In genomic region chr6:3798211-3798909, GRCh38 we compare ENCODE assay signal across 11 cellular contexts. TPM values are rescaled to one million over a fixed set of nuclear protein-coding genes. Genes with fewer than 3 reads are reported as not detected.
DNase-seq lines count a peak whose midpoint lies in the region; ATAC-seq and TF ChIP-seq lines count a peak whose summit lies in the region.
"Had no signal": no experiment of that assay in that cellular context is flagged by ENCODE, and none has a peak within 500 bp of the region (broad histone marks: within the 10 kb centered on the region; RNA-seq: fewer than 3 reads in every experiment).

No MANE protein-coding gene starts in this region.

- POLR2A ChIA-PET in HCT116 (lab: Charles Lee), result no interaction called here
- POLR2A ChIA-PET in naive thymus-derived CD8-positive, alpha-beta T cell (lab: Charles Lee), result no interaction called here
- POLR2A ChIA-PET in T-cell (lab: Charles Lee), result no interaction called here

- 96% methylated on average over 8 of the region's 8 CpGs for WGBS in smooth muscle cell (ENCODE audit: low lambda C conversion rate)

- H3K36me3 ChIP-seq in HCT116 (ENCODE audit: control insufficient read depth in 1 of 2, insufficient read depth in 2 of 2, low read length in 2 of 2), result no peaks in the 10 kb centered on the region
- no peaks in the 10 kb centered on the region for H3K36me3 ChIP-seq in fibroblast of lung (ENCODE audit: control insufficient read depth, insufficient read depth, low read length)
- no peaks in the 10 kb centered on the region for H3K36me3 ChIP-seq in smooth muscle cell (ENCODE audit: low read depth)

- H3K4me3 ChIP-seq in HCT116 (replicated peaks in 1 of 2; ENCODE audit: low read depth in 1 of 2, low read length in 2 of 2) (no peak overlapping the region), fibroblast of lung (replicated peaks in 1 of 4; ENCODE audit: control extremely low read depth in 1 of 4, insufficient read depth in 1 of 4, low read depth in 3 of 4, low read length in 4 of 4) (no peak overlapping the region), smooth muscle cell (no peak overlapping the region)

- no peaks in the 10 kb centered on the region for H3K9me2 ChIP-seq in HCT116 (ENCODE audit: insufficient read depth)

- H2AFZ ChIP-seq in HCT116 (ENCODE audit: low read depth, low read length, poor library complexity, severe bottlenecking) (peak overlapping the region; percentile 99), fibroblast of lung (ENCODE audit: low read length) (no peak overlapping the region), smooth muscle cell (ENCODE audit: low read depth) (peak overlapping the region; percentile 0)

- H3K36me3 Mint-ChIP-seq in activated naive CD8-positive, alpha-beta T cell treated with anti-CD3 and anti-CD28 coated beads for 36 hours, result no peaks in the 10 kb centered on the region
- no peaks in the 10 kb centered on the region for H3K36me3 Mint-ChIP-seq in naive thymus-derived CD8-positive, alpha-beta T cell
- H3K36me3 Mint-ChIP-seq in T-cell, result no peaks in the 10 kb centered on the region

- H3F3A ChIP-seq in smooth muscle cell (ENCODE audit: low read depth), result no peaks in the 10 kb centered on the region

- peaks cover 4% of the 10 kb centered on the region for H3K27me3 Mint-ChIP-seq in activated naive CD8-positive, alpha-beta T cell treated with anti-CD3 and anti-CD28 coated beads for 36 hours
- peaks cover 0 to 9% (median 2%) of the 10 kb centered on the region in 5 donors for H3K27me3 Mint-ChIP-seq in naive thymus-derived CD8-positive, alpha-beta T cell
- peaks cover 6 to 9% of the 10 kb centered on the region in 2 donors for H3K27me3 Mint-ChIP-seq in T-cell

- no peaks in the 10 kb centered on the region for H3K9me3 Mint-ChIP-seq in activated naive CD8-positive, alpha-beta T cell treated with anti-CD3 and anti-CD28 coated beads for 36 hours
- no peaks in the 10 kb centered on the region for H3K9me3 Mint-ChIP-seq in naive thymus-derived CD8-positive, alpha-beta T cell
- H3K9me3 Mint-ChIP-seq in T-cell, result no peaks in the 10 kb centered on the region
- H3K9me3 Mint-ChIP-seq: activated T-cell treated with anti-CD3 and anti-CD28 coated beads, Interleukin-2, amount 50 U/mL, for 24 hours had no signal

- no peak for TF ChIP-seq POLR2A in HCT116 (IDR thresholded peaks at IDR 0.05; ENCODE audit: borderline replicate concordance, extremely low read depth, insufficient read depth, insufficient read length)

- H3K79me2 ChIP-seq in HCT116 (ENCODE audit: insufficient read depth, low read length), result no peaks in the 10 kb centered on the region
- no peaks in the 10 kb centered on the region for H3K79me2 ChIP-seq in fibroblast of lung (ENCODE audit: control insufficient read depth, insufficient read depth, low read length)
- H3K79me2 ChIP-seq in smooth muscle cell (ENCODE audit: low read depth), result no peaks in the 10 kb centered on the region

- no TSS peak for BruUV-seq in HCT116 (replicated peaks; lab: Mats Ljungman, UMichigan)

- no peak for TF ChIP-seq CTCF in HCT116 (IDR thresholded peaks at IDR 0.05 in 2 of 3, conservative IDR thresholded peaks at IDR 0.05 in 1 of 3; ENCODE audit: borderline replicate concordance in 1 of 3, insufficient read depth in 1 of 3, low read depth in 2 of 3, low read length in 2 of 3)
- TF ChIP-seq CTCF in fibroblast of lung (conservative IDR thresholded peaks at IDR 0.05 in 1 of 2, IDR thresholded peaks at IDR 0.05 in 1 of 2; ENCODE audit: low read depth in 1 of 2, low read length in 2 of 2), result no peak
- TF ChIP-seq CTCF in smooth muscle cell (IDR thresholded peaks at IDR 0.05; ENCODE audit: borderline replicate concordance, insufficient read depth, poor library complexity, severe bottlenecking), result no peak

- intact Hi-C loops in HCT116 (cut with micrococcal nuclease), result no loop called here

- DNase-seq in HCT116 (ENCODE audit: low read depth, low spot score) (no peak), NCI-H748 (lab: John Stamatoyannopoulos, UW; ENCODE audit: unreplicated experiment) (peak; percentile 88), fibroblast of lung (ENCODE audit: low read depth in 2 of 2) (peak in 1 of 2 donors; percentile 56), smooth muscle cell (lab: John Stamatoyannopoulos, UW; ENCODE audit: unreplicated experiment) (no peak), NCI-H1436 (lab: John Stamatoyannopoulos, UW) (no peak), T-cell (no peak)
- DNase-seq in activated naive CD8-positive, alpha-beta T cell treated with anti-CD3 and anti-CD28 coated beads for 36 hours, result no peak
- DNase-seq in naive thymus-derived CD8-positive, alpha-beta T cell, result no peak
- DNase-seq: activated T-cell treated with anti-CD3 and anti-CD28 coated beads, Interleukin-2, amount 50 U/mL, for 24 hours; nucleus accumbens; T-helper 2 cell had no signal

- RAD21 ChIA-PET in HCT116 (lab: Charles Lee; ENCODE audit: low non-redundant PET in 1 of 2, low total read pairs in 2 of 2, uncharacterized antibody in 2 of 2, unreplicated experiment in 2 of 2), result no interaction called here

- H3K27ac Mint-ChIP-seq in activated naive CD8-positive, alpha-beta T cell treated with anti-CD3 and anti-CD28 coated beads for 36 hours, result no peak overlapping the region
- H3K27ac Mint-ChIP-seq in naive thymus-derived CD8-positive, alpha-beta T cell, result no peak overlapping the region
- no peak overlapping the region for H3K27ac Mint-ChIP-seq in T-cell
- H3K27ac Mint-ChIP-seq: activated T-cell treated with anti-CD3 and anti-CD28 coated beads, Interleukin-2, amount 50 U/mL, for 24 hours had no signal

- no peak overlapping the region for H3K4me3 Mint-ChIP-seq in activated naive CD8-positive, alpha-beta T cell treated with anti-CD3 and anti-CD28 coated beads for 36 hours
- H3K4me3 Mint-ChIP-seq in naive thymus-derived CD8-positive, alpha-beta T cell, result no peak overlapping the region
- no peak overlapping the region for H3K4me3 Mint-ChIP-seq in T-cell
- H3K4me3 Mint-ChIP-seq: activated T-cell treated with anti-CD3 and anti-CD28 coated beads, Interleukin-2, amount 50 U/mL, for 24 hours had no signal

- H3K9me3 ChIP-seq in HCT116 (ENCODE audit: control insufficient read depth in 1 of 2, insufficient read depth in 1 of 2, low read depth in 1 of 2, low read length in 2 of 2) (no peaks in the 10 kb centered on the region), fibroblast of lung (ENCODE audit: control insufficient read depth, insufficient read depth, low read depth, low read length) (no peaks in the 10 kb centered on the region), smooth muscle cell (replicated peaks; ENCODE audit: low read depth) (no peaks in the 10 kb centered on the region)

- CTCF ChIA-PET in HCT116 (lab: Charles Lee) (no interaction called here), T-cell (lab: Charles Lee) (no interaction called here)

- TF ChIP-seq RAD21 in HCT116 (IDR thresholded peaks at IDR 0.05; ENCODE audit: low read depth), result no peak

- H4K20me1 ChIP-seq in HCT116 (ENCODE audit: insufficient read depth) (no peaks in the 10 kb centered on the region), fibroblast of lung (ENCODE audit: control insufficient read depth, extremely low read depth, insufficient read depth, low read length) (no peaks in the 10 kb centered on the region), smooth muscle cell (ENCODE audit: low read depth) (no peaks in the 10 kb centered on the region)

- ATAC-seq in HCT116 (peak; percentile 25; the same call in 1 of the 2 replicates), T-cell (replicated peaks in 1 of 4) (no peak)
- no peak for ATAC-seq in naive thymus-derived CD8-positive, alpha-beta T cell

- H3K9ac ChIP-seq in HCT116 (ENCODE audit: low read length) (no peak overlapping the region), fibroblast of lung (ENCODE audit: insufficient read depth, low read length) (no peak overlapping the region), smooth muscle cell (ENCODE audit: low read depth) (no peak overlapping the region)

- H3K4me2 ChIP-seq in HCT116 (ENCODE audit: low read length) (peak overlapping the region; percentile 71; the same call in 1 of the 2 replicates), fibroblast of lung (ENCODE audit: extremely low read depth, insufficient read depth, low read length) (no peak overlapping the region), smooth muscle cell (no peak overlapping the region)

- H3K27me3 ChIP-seq in HCT116 (ENCODE audit: insufficient read depth, low read length), result no peaks in the 10 kb centered on the region
- H3K27me3 ChIP-seq in fibroblast of lung (ENCODE audit: control insufficient read depth, insufficient read depth, low read length), result no peaks in the 10 kb centered on the region
- H3K27me3 ChIP-seq in smooth muscle cell (ENCODE audit: low read depth), result no peaks in the 10 kb centered on the region

- H3K4me1 ChIP-seq in HCT116 (ENCODE audit: control insufficient read depth in 1 of 2, insufficient read depth in 2 of 2, low read length in 2 of 2) (peaks cover 11 to 32% of the 10 kb centered on the region in 2 experiments), fibroblast of lung (ENCODE audit: control insufficient read depth, extremely low read depth, insufficient read depth, low read length) (peaks cover 11% of the 10 kb centered on the region), smooth muscle cell (ENCODE audit: low read depth) (peaks cover 7% of the 10 kb centered on the region)

- no peaks in the 10 kb centered on the region for H3K4me1 Mint-ChIP-seq in activated naive CD8-positive, alpha-beta T cell treated with anti-CD3 and anti-CD28 coated beads for 36 hours
- peaks cover 0 to 2% (median 0%) of the 10 kb centered on the region in 4 donors for H3K4me1 Mint-ChIP-seq in naive thymus-derived CD8-positive, alpha-beta T cell
- no peaks in the 10 kb centered on the region for H3K4me1 Mint-ChIP-seq in T-cell

- no peak overlapping the region for H3K27ac ChIP-seq in HCT116 (ENCODE audit: low read depth, low read length)
- peak overlapping the region; percentile 72 for H3K27ac ChIP-seq in fibroblast of lung (ENCODE audit: insufficient read depth, low read length)
- H3K27ac ChIP-seq in smooth muscle cell (ENCODE audit: low read depth), result peak overlapping the region; percentile 50

RNA-seq across cellular contexts. Expression of gene PXDC1, which starts 46.8 kb away (rescaled TPM):
- 6.3 TPM for total RNA-seq in HCT116 (2021; ENCODE audit: unreplicated experiment)
- 7.5 and 8.1 TPM in 2 replicates for polyA plus RNA-seq in HCT116 (2012)
- total RNA-seq in fibroblast of lung, result 33.1 and 52.7 TPM in 2 replicates
- 18.9 and 30.3 TPM in 2 replicates for polyA plus RNA-seq in fibroblast of lung
- polyA plus RNA-seq in fibroblast of lung (2012), result 38.0 and 59.4 TPM in 2 replicates
- 20.0 and 28.7 TPM in 2 replicates for polyA minus RNA-seq in fibroblast of lung (ENCODE audit: low replicate concordance)
- total RNA-seq in smooth muscle cell, result 44.0 and 49.1 TPM in 2 replicates
- 72.7 and 78.6 TPM in 2 replicates for polyA plus RNA-seq in smooth muscle cell
- total RNA-seq in activated naive CD8-positive, alpha-beta T cell treated with anti-CD3 and anti-CD28 coated beads for 36 hours, result under 1 TPM in 1 of 2 experiments, not detected in 1; 0.18 TPM
- total RNA-seq in naive thymus-derived CD8-positive, alpha-beta T cell, result under 1 TPM; 0.16 to 0.18 TPM
- not detected for polyA plus RNA-seq in naive thymus-derived CD8-positive, alpha-beta T cell
- 1 to 10 TPM in 1 of 5 donors, under 1 TPM in 4; 0.30 to 1.2 (median 0.41) TPM for total RNA-seq in T-cell

RNA-seq across cellular contexts. Expression of gene FAM50B, which starts 50.8 kb away (rescaled TPM):
- total RNA-seq in HCT116 (2021; ENCODE audit: unreplicated experiment), result 0.86 TPM
- 0.21 and 0.34 TPM in 2 replicates for polyA plus RNA-seq in HCT116 (2012)
- total RNA-seq in fibroblast of lung, result 11.6 and 15.7 TPM in 2 replicates
- 4.2 and 5.6 TPM in 2 replicates for polyA plus RNA-seq in fibroblast of lung
- 6.2 and 9.4 TPM in 2 replicates for polyA plus RNA-seq in fibroblast of lung (2012)
- 2.0 and 2.6 TPM in 2 replicates for polyA minus RNA-seq in fibroblast of lung (ENCODE audit: low replicate concordance)
- 2.2 and 6.3 TPM in 2 replicates for total RNA-seq in smooth muscle cell
- polyA plus RNA-seq in smooth muscle cell, result 3.1 and 4.3 TPM in 2 replicates
- 1 to 10 TPM; 8.7 TPM for total RNA-seq in activated naive CD8-positive, alpha-beta T cell treated with anti-CD3 and anti-CD28 coated beads for 36 hours
- 10 to 100 TPM; 11.5 to 12.3 TPM for total RNA-seq in naive thymus-derived CD8-positive, alpha-beta T cell
- 10 to 100 TPM in 1 of 3 donors, 1 to 10 TPM in 2; 2.7 to 12.7 (median 5.8) TPM for polyA plus RNA-seq in naive thymus-derived CD8-positive, alpha-beta T cell
- total RNA-seq in T-cell, result 10 to 100 TPM in 3 of 5 donors, 1 to 10 TPM in 2; 2.3 to 14.9 (median 11.6) TPM
